Comparison of ENCODE assay signal across 1 cellular context in genomic region chr7:154698726-154699291, GRCh38.
TF ChIP-seq lines count a peak whose summit lies in the region.

No MANE protein-coding gene starts in this region.

TF ChIP-seq in K562, 482 proteins besides CTCF, POLR2A, EP300 and RAD21 (continued from another document):
- TF ChIP-seq ILK (tag; IDR thresholded peaks at IDR 0.05; ENCODE audit: borderline replicate concordance, low read depth) (no peak), SNAPC5 (CRISPR knock-in tag; IDR thresholded peaks at IDR 0.05) (no peak), PATZ1 (CRISPR knock-in tag; IDR thresholded peaks at IDR 0.05; ENCODE audit: borderline replicate concordance) (no peak), MAFG (tag; conservative IDR thresholded peaks at IDR 0.05) (no peak)
